Comparison of ENCODE assay signal across 30 cellular contexts in the genomic region with DNA sequence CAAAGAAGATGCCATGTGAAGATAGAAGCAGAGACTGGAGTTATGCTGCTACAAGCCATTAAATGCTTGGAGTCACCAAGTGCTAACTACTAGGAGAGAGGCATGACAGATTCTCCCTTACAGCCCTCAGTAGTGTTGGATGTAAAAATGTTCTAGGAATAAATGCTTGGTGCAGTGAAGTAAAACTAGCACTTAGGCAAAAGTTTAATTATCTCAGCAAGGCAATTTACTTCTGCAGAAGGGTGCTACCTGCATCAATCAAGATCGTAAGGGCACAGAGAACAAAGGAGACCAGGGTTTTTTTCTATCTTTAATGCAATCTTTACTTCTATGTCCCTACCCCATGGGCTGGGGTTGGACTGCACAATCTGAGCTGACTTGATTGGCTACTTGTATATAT.
"Had no signal": no experiment of that assay in that cellular context is flagged by ENCODE, and none has a peak within 500 bp of the region (broad histone marks: within the 10 kb centered on the region; RNA-seq: fewer than 3 reads in every experiment).

No MANE protein-coding gene starts in this region.

- H3K4me3 ChIP-seq: ascending aorta, cardiac muscle cell had no signal

- H3K36me3 ChIP-seq: ascending aorta, cardiac muscle cell had no signal

- H3K27ac ChIP-seq: ascending aorta, cardiac muscle cell, VCaP had no signal

- ATAC-seq: activated CD8-positive, alpha-beta memory T cell treated with anti-CD3 and anti-CD28 coated beads, Interleukin-2, amount 10 ng/mL, durations not matched to agents 7 days and 5 days; activated CD8-positive, alpha-beta T cell treated with anti-CD3 and anti-CD28 coated beads, Interleukin-2, amount 10 ng/mL, durations not matched to agents 7 days and 5 days; activated naive CD8-positive, alpha-beta T cell treated with anti-CD3 and anti-CD28 coated beads, Interleukin-2, amount 50 U/mL, for 24 hours had no signal

- FAIRE-seq: bronchial epithelial cell, TTC549 had no signal

- H3K4me1 ChIP-seq: ascending aorta had no signal

- H3K27me3 ChIP-seq: ascending aorta, cardiac muscle cell had no signal

- H3K9me3 ChIP-seq: ascending aorta had no signal

- DNase-seq: activated B cell treated with CpG ODN at 0.5 μM for 24 hours; activated CD4-positive, alpha-beta memory T cell treated with anti-CD3 and anti-CD28 coated beads, Interleukin-2, amount 10 ng/mL, durations not matched to agents 7 days and 5 days; activated CD4-positive, alpha-beta T cell treated with anti-CD3 and anti-CD28 coated beads for 48 hours; activated CD4-positive, alpha-beta T cell treated with anti-CD3 and anti-CD28 coated beads, Interleukin-2, amount 10 ng/mL, durations not matched to agents 7 days and 5 days; activated CD4-positive, alpha-beta T cell treated with anti-CD3 and anti-CD28 coated beads, Interleukin-2, amount 50 U/mL, for 48 hours; activated CD4-positive, CD25-positive, alpha-beta regulatory T cell treated with anti-CD3 and anti-CD28 coated beads, Interleukin-2, amount 50 U/mL, for 72 hours; activated CD8-positive, alpha-beta memory T cell treated with anti-CD3 and anti-CD28 coated beads for 24 hours; activated CD8-positive, alpha-beta memory T cell treated with anti-CD3 and anti-CD28 coated beads, Interleukin-2, amount 10 ng/mL, durations not matched to agents 7 days and 5 days; activated CD8-positive, alpha-beta memory T cell treated with anti-CD3 and anti-CD28 coated beads, Interleukin-2, amount 50 U/mL, for 48 hours; activated CD8-positive, alpha-beta T cell treated with anti-CD3 and anti-CD28 coated beads, Interleukin-2, amount 10 ng/mL, durations not matched to agents 7 days and 5 days; activated effector memory CD4-positive, alpha-beta T cell treated with Interleukin-2 at 50 U/mL for 16 hours; activated gamma-delta T cell; activated naive CD4-positive, alpha-beta T cell treated with anti-CD3 and anti-CD28 coated beads, Interleukin-2, amount 10 ng/mL, durations not matched to agents 7 days and 5 days; activated naive CD4-positive, alpha-beta T cell treated with Interleukin-2 at 50 U/mL for 16 hours; activated naive CD8-positive, alpha-beta T cell treated with anti-CD3 and anti-CD28 coated beads, Interleukin-2, amount 10 ng/mL, durations not matched to agents 7 days and 5 days; activated naive CD8-positive, alpha-beta T cell treated with anti-CD3 and anti-CD28 coated beads, Interleukin-2, amount 50 U/mL, for 24 hours; activated T-cell treated with anti-CD3 and anti-CD28 coated beads, Interleukin-2, amount 50 U/mL, for 24 hours; activated T-cell treated with anti-CD3 and anti-CD28 coated beads, Interleukin-2, amount 50 U/mL, for 48 hours; amygdala; anterior cingulate cortex; caudate nucleus; cerebellar nuclear complex; T-helper 1 cell; T-helper 2 cell; T-helper 9 cell had no signal
